ENCODE assay signal across 10 cellular contexts in genomic region chr9:6160579-6160978, GRCh38. TPM values are rescaled to one million over a fixed set of nuclear protein-coding genes. Genes with fewer than 3 reads are reported as not detected.
"Had no signal": no experiment of that assay in that cellular context is flagged by ENCODE, and none has a peak within 500 bp of the region (broad histone marks: within the 10 kb centered on the region; RNA-seq: fewer than 3 reads in every experiment).

No MANE protein-coding gene starts in this region.

- H3K27ac ChIP-seq: GM23248 had no signal

- H3K4me2 ChIP-seq: GM23338 had no signal

- H2AFZ ChIP-seq: GM23248, GM23338 had no signal

- H3K9me3 ChIP-seq: HAP-1 had no signal

- H3K4me1 ChIP-seq: HAP-1 had no signal

- DNase-seq: GM23248, GOT3, H7, H9, HCEC 1CT, HFFc6 had no signal

- H3K4me1 Mint-ChIP-seq: GM23338 had no signal

- H3K36me3 ChIP-seq: HAP-1 had no signal

- H3K4me3 Mint-ChIP-seq: GM23338, H9, HFFc6 had no signal

- H3K27ac Mint-ChIP-seq: GM23338, H9, HFFc6 had no signal

- H3K4me3 ChIP-seq: GM23248, GM23338, HAP-1 had no signal

- H3K9ac ChIP-seq: GM23248 had no signal

RNA-seq across cellular contexts. Expression of gene IL33, which starts 55.0 kb away (rescaled TPM):
- total RNA-seq: GM23338, H1, H4, H9 had no signal
- polyA plus RNA-seq: GM23338, H1 had no signal
